Comparison of ENCODE assay signal across 2 cellular contexts in the genomic region with DNA sequence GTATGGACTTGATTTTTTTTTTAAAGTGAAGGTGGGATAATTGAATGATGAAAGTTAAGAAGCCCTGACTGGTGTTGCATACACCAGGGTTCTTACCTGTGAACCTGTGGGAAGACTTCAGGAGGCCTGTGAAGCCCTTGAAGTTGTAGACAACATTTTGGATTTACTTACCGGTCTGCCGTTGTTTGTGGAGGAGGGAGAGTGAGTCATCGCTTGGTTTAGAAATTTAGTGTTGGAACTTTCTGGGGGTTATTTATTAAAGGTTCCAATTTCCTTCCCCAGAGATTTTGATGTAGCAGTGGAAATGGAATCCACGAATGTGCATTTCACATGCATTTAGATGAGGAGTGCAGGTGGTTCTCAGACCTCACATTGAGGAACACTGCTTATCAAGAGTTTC.
TF ChIP-seq lines count a peak whose summit lies in the region.

No MANE protein-coding gene starts in this region.

TF ChIP-seq in HCT116, 20 proteins besides CTCF, POLR2A, EP300 and RAD21:
- TF ChIP-seq MAX (IDR thresholded peaks at IDR 0.05) (no peak), YY1 (IDR thresholded peaks at IDR 0.05; ENCODE audit: extremely low read depth, insufficient replicate concordance, low read depth, low read length) (no peak), CBX3 (IDR thresholded peaks at IDR 0.05; ENCODE audit: low read depth) (no peak), ELF1 (IDR thresholded peaks at IDR 0.05; ENCODE audit: borderline replicate concordance, low read depth) (no peak), ZFX (IDR thresholded peaks at IDR 0.05) (no peak), SRF (IDR thresholded peaks at IDR 0.05; ENCODE audit: low read depth) (no peak), ZNF274 (IDR thresholded peaks at IDR 0.05; ENCODE audit: low read depth, low read length) (no peak), SP1 (IDR thresholded peaks at IDR 0.05; ENCODE audit: low read depth) (no peak), CEBPB (IDR thresholded peaks at IDR 0.05; ENCODE audit: low read depth) (no peak), FOSL1 (IDR thresholded peaks at IDR 0.05; ENCODE audit: low read depth) (no peak), SIN3A (IDR thresholded peaks at IDR 0.05; ENCODE audit: low read depth) (no peak), REST (IDR thresholded peaks at IDR 0.05; ENCODE audit: low read depth) (no peak), ATF3 (IDR thresholded peaks at IDR 0.05) (no peak), EGR1 (IDR thresholded peaks at IDR 0.05; ENCODE audit: low read depth) (no peak), TCF7L2 (IDR thresholded peaks at IDR 0.05; ENCODE audit: borderline replicate concordance, extremely low read depth, insufficient read depth, insufficient read length) (no peak), POLR2AphosphoS5 (IDR thresholded peaks at IDR 0.05; ENCODE audit: low read depth, low read length) (no peak)
- TF ChIP-seq, protein P1, sequence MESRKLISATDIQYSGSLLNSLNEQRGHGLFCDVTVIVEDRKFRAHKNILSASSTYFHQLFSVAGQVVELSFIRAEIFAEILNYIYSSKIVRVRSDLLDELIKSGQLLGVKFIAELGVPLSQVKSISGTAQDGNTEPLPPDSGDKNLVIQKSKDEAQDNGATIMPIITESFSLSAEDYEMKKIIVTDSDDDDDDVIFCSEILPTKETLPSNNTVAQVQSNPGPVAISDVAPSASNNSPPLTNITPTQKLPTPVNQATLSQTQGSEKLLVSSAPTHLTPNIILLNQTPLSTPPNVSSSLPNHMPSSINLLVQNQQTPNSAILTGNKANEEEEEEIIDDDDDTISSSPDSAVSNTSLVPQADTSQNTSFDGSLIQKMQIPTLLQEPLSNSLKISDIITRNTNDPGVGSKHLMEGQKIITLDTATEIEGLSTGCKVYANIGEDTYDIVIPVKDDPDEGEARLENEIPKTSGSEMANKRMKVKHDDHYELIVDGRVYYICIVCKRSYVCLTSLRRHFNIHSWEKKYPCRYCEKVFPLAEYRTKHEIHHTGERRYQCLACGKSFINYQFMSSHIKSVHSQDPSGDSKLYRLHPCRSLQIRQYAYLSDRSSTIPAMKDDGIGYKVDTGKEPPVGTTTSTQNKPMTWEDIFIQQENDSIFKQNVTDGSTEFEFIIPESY (IDR thresholded peaks at IDR 0.05; ENCODE audit: extremely low read depth, insufficient replicate concordance, low read length): no peak

TF ChIP-seq in K562, 482 proteins besides CTCF, POLR2A, EP300 and RAD21:
- TF ChIP-seq JUND (IDR thresholded peaks at IDR 0.05; ENCODE audit: borderline replicate concordance, low read depth, low read length) (0 out of 2 replicates have a peak, but pooled peaks have one; percentile 43), JUND (tag; IDR thresholded peaks at IDR 0.05; ENCODE audit: borderline replicate concordance, low read depth, low read length) (peak; percentile 52; the same call in 1 of the 3 replicates), SMARCA5 (IDR thresholded peaks at IDR 0.05) (no peak), FOSL1 (tag; conservative IDR thresholded peaks at IDR 0.05) (peak; percentile 90)
